8 cellular contexts compared by ENCODE assay signal in the genomic region with DNA sequence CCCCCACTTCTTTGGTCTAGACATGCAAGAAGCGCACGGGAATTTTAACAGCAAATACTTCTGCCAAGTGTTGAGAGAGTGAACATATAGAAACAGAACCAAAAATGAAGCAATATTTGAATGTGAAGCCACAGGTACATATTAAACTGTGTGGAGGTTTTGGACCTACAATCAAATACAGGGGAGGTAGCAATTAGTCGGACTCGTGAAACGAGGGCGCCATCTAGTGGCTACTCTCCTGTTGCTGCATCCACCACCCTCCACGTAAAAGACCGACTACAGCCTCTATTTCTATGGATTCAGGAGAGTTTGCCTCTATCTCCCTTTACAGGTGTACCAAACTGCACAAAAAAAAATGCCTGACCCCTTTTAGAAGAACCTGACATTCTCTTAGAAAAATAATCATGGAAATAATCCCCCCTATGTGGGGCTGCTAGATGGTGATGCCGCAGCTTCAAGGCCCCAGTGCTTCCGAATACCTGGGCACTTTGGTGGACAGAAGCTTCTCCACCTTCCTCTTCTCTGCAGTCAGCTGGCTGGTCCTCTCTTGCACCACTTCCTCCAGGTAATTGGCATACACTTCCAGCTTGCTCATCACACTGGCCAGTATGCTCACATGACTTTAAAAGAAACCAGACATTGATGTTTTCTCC. TPM values are rescaled to one million over a fixed set of nuclear protein-coding genes. Genes with fewer than 3 reads are reported as not detected.
DNase-seq lines count a peak whose midpoint lies in the region; ATAC-seq, FAIRE-seq and TF ChIP-seq lines count a peak whose summit lies in the region.

No MANE protein-coding gene starts in this region.

- no peaks in the 10 kb centered on the region for H3K4me1 Mint-ChIP-seq in CD8-positive, alpha-beta memory T cell
- H3K4me1 Mint-ChIP-seq in osteocyte (ENCODE audit: unreplicated experiment), result no peaks in the 10 kb centered on the region

- POLR2A ChIA-PET in CD8-positive, alpha-beta memory T cell (lab: Charles Lee), result no interaction called here

- TF ChIP-seq CTCF in osteocyte (IDR thresholded peaks at IDR 0.05), result peak; percentile 93
- peak; percentile 85 for TF ChIP-seq CTCF in thoracic aorta (IDR thresholded peaks at IDR 0.05)

- H3K36me3 Mint-ChIP-seq in CD8-positive, alpha-beta memory T cell, result no peaks in the 10 kb centered on the region
- H3K36me3 Mint-ChIP-seq in osteocyte (ENCODE audit: unreplicated experiment), result no peaks in the 10 kb centered on the region

- ATAC-seq in GM19452 (IDR thresholded peaks at IDR 0.05; ENCODE audit: unreplicated experiment) (peak; percentile 88), thoracic aorta (ENCODE audit: insufficient number of reproducible peaks, low FRiP score, low read depth) (no peak)

- no peak overlapping the region for H3K4me3 ChIP-seq in CD8-positive, alpha-beta memory T cell (ENCODE audit: low read length)
- H3K4me3 ChIP-seq in thoracic aorta, result no peak overlapping the region

- H3K4me3 Mint-ChIP-seq in CD8-positive, alpha-beta memory T cell, result no peak overlapping the region
- no peak overlapping the region for H3K4me3 Mint-ChIP-seq in osteocyte (ENCODE audit: unreplicated experiment)

- no peak overlapping the region for H3K27ac ChIP-seq in CD8-positive, alpha-beta memory T cell (ENCODE audit: low read depth, low read length)
- no peak overlapping the region for H3K27ac ChIP-seq in thoracic aorta

- no peaks in the 10 kb centered on the region for H3K9me3 Mint-ChIP-seq in CD8-positive, alpha-beta memory T cell
- H3K9me3 Mint-ChIP-seq in osteocyte (ENCODE audit: unreplicated experiment), result no peaks in the 10 kb centered on the region

- no peaks in the 10 kb centered on the region for H3K36me3 ChIP-seq in CD8-positive, alpha-beta memory T cell (ENCODE audit: insufficient read depth, low read length)
- no peaks in the 10 kb centered on the region for H3K36me3 ChIP-seq in thoracic aorta

- H3K9me3 ChIP-seq in CD8-positive, alpha-beta memory T cell (ENCODE audit: low read length), result no peaks in the 10 kb centered on the region
- no peaks in the 10 kb centered on the region for H3K9me3 ChIP-seq in thoracic aorta

- DNase-seq in CD8-positive, alpha-beta memory T cell, result peak; percentile 37 to 78 (median 57)
- DNase-seq in HTR-8/SVneo (ENCODE audit: insufficient read length, low spot score) (peak; percentile 47), RKO (ENCODE audit: low spot score) (peak; percentile 67), frontal cortex (ENCODE audit: low spot score in 2 of 2) (peak; percentile 27 to 62), osteocyte (ENCODE audit: extremely low spot score, unreplicated experiment) (peak; percentile 89), thoracic aorta (ENCODE audit: low spot score) (peak; percentile 40)
- peak; percentile 55 for DNase-seq in activated T-helper 9 cell treated with anti-CD3 and anti-CD28 coated beads, Interleukin-2, amount 50 U/mL, for 16 hours (ENCODE audit: low read depth)

- FAIRE-seq in HTR-8/SVneo (lab: Jason Lieb, UNC) (no peak), frontal cortex (lab: Jason Lieb, UNC) (no peak)

- no peak overlapping the region for H3K27ac Mint-ChIP-seq in CD8-positive, alpha-beta memory T cell
- no peak overlapping the region for H3K27ac Mint-ChIP-seq in osteocyte (ENCODE audit: unreplicated experiment)

- peaks cover 8 to 55% of the 10 kb centered on the region in 2 donors for H3K27me3 Mint-ChIP-seq in CD8-positive, alpha-beta memory T cell
- H3K27me3 Mint-ChIP-seq in osteocyte (ENCODE audit: unreplicated experiment), result peaks cover 29% of the 10 kb centered on the region

- no peaks in the 10 kb centered on the region for H3K27me3 ChIP-seq in CD8-positive, alpha-beta memory T cell (ENCODE audit: insufficient read depth, low read length, poor library complexity, severe bottlenecking)
- H3K27me3 ChIP-seq in thoracic aorta (replicated peaks; ENCODE audit: insufficient read depth), result no peaks in the 10 kb centered on the region

- no peaks in the 10 kb centered on the region for H3K4me1 ChIP-seq in CD8-positive, alpha-beta memory T cell (ENCODE audit: insufficient read depth, low read length)
- no peaks in the 10 kb centered on the region for H3K4me1 ChIP-seq in thoracic aorta (ENCODE audit: control insufficient read depth in 1 of 2, low read depth in 2 of 2)

- CTCF ChIA-PET in CD8-positive, alpha-beta memory T cell (lab: Charles Lee), result interaction anchor here (0.9 to 2.7 kb wide), 4 partner anchors 9 to 121 kb away, joined by 3 to 14 read pairs (median 6); no protein-coding TSS in a partner anchor

RNA-seq across cellular contexts. Expression of a gene that starts 31.7 kb away (rescaled TPM):
- not detected for total RNA-seq in CD8-positive, alpha-beta memory T cell
- polyA plus RNA-seq in CD8-positive, alpha-beta memory T cell, result not detected
- not detected for total RNA-seq in frontal cortex
- total RNA-seq in osteocyte, result not detected in 2 replicates
- not detected for total RNA-seq in thoracic aorta

RNA-seq across cellular contexts. Expression of a gene that starts 59.0 kb away (rescaled TPM):
- 10 to 100 TPM; 53.3 to 53.7 TPM for total RNA-seq in CD8-positive, alpha-beta memory T cell
- 85.5 TPM for polyA plus RNA-seq in CD8-positive, alpha-beta memory T cell
- total RNA-seq in frontal cortex (2.4 TPM), osteocyte (0.46 and 0.57 TPM in 2 replicates), thoracic aorta (10 to 100 TPM; 13.9 to 16.7 TPM)
